In genomic region chr9:34592895-34593601, GRCh38 we compare ENCODE assay signal across 8 cellular contexts. TPM values are rescaled to one million over a fixed set of nuclear protein-coding genes. Genes with fewer than 3 reads are reported as not detected.
A peak's percentile ranks its signal among the peaks of the same experiment; 100 is the strongest.
DNase-seq lines count a peak whose midpoint lies in the region; ATAC-seq and TF ChIP-seq lines count a peak whose summit lies in the region.

No MANE protein-coding gene starts in this region.

- DNase-seq in H7 (peak; percentile 93), T-helper 17 cell (no peak), left ventricle myocardium superior (peak; percentile 90), posterior vena cava (ENCODE audit: low spot score) (peak; percentile 92), EL (no peak), activated gamma-delta T cell treated with Interleukin-2 at 50 U/mL for 16 hours (no peak), GM10266 (ENCODE audit: extremely low spot score) (no peak)

- H3K4me3 Mint-ChIP-seq in T-helper 17 cell: peak overlapping the region; percentile 90

- no peaks in the 10 kb centered on the region for H3K36me3 ChIP-seq in H7 (replicated peaks; ENCODE audit: control insufficient read depth, insufficient read depth, low read length)

- no peak for TF ChIP-seq CTCF in GM10266 (IDR thresholded peaks at IDR 0.05; ENCODE audit: control insufficient read depth, insufficient read depth, low read depth, missing control alignments)

- ATAC-seq in T-helper 17 cell: no peak
- peak; percentile 83 for ATAC-seq in left ventricle myocardium superior
- ATAC-seq in HG02623 (IDR thresholded peaks at IDR 0.05; ENCODE audit: unreplicated experiment): no peak

- H3K27me3 ChIP-seq in H7 (ENCODE audit: control insufficient read depth, insufficient read depth, low read length): peaks cover 56% of the 10 kb centered on the region

- H3K27ac Mint-ChIP-seq in T-helper 17 cell: no peak overlapping the region

- H3K27me3 Mint-ChIP-seq in T-helper 17 cell: peaks cover 74% of the 10 kb centered on the region

- intact Hi-C loops in left ventricle myocardium superior (cut with micrococcal nuclease): no loop called here
- intact Hi-C loops in posterior vena cava (cut with DNase I): loop anchor here (2.0 to 10.0 kb wide), 4 partner anchors 46 to 188 kb away; no protein-coding TSS in a partner anchor

- H3K4me1 Mint-ChIP-seq in T-helper 17 cell: peaks cover 34% of the 10 kb centered on the region

- no peak overlapping the region for H3K4me3 ChIP-seq in H7 (ENCODE audit: insufficient read depth, low read depth, low read length)

- no peaks in the 10 kb centered on the region for H3K9me3 ChIP-seq in T-helper 17 cell (ENCODE audit: control insufficient read depth, low read length, poor library complexity, severe bottlenecking)

- H3K36me3 Mint-ChIP-seq in T-helper 17 cell (ENCODE audit: low read depth): peaks cover 9% of the 10 kb centered on the region

RNA-seq across cellular contexts. Expression of gene CNTFR, which starts 3.5 kb away (rescaled TPM):
- total RNA-seq in H7 (2014; rRNA removed; shearing (Covaris generic)): 26.6 and 43.2 TPM in 2 replicates
- total RNA-seq in T-helper 17 cell (not detected), left ventricle myocardium superior (3.3 TPM), posterior vena cava (10 to 100 TPM in 1 of 2 donors, 1 to 10 TPM in 1; 7.0 to 15.5 TPM)

RNA-seq across cellular contexts. Expression of gene RPP25L, which starts 18.8 kb away (rescaled TPM):
- 41.5 and 46.0 TPM in 2 replicates for total RNA-seq in H7 (2014; rRNA removed; shearing (Covaris generic))
- total RNA-seq in T-helper 17 cell (1 to 10 TPM; 8.3 to 9.0 TPM), left ventricle myocardium superior (40.8 TPM), posterior vena cava (10 to 100 TPM in 1 of 2 donors, 1 to 10 TPM in 1; 5.1 to 10.8 TPM)

RNA-seq across cellular contexts. Expression of gene DCTN3, which starts 27.2 kb away (rescaled TPM):
- total RNA-seq in H7 (2014; rRNA removed; shearing (Covaris generic)): 19.4 and 23.6 TPM in 2 replicates
- total RNA-seq in T-helper 17 cell (10 to 100 TPM; 76.4 to 82.4 TPM), left ventricle myocardium superior (139 TPM), posterior vena cava (10 to 100 TPM; 73.8 to 77.0 TPM)

RNA-seq across cellular contexts. Expression of gene ARID3C, which starts 35.8 kb away (rescaled TPM):
- total RNA-seq in H7 (2014; rRNA removed; shearing (Covaris generic)): not detected in 2 replicates
- total RNA-seq in T-helper 17 cell (under 1 TPM in 1 of 2 donors, not detected in 1; 0.27 TPM), left ventricle myocardium superior (not detected), posterior vena cava (not detected)

RNA-seq across cellular contexts. Expression of gene SIGMAR1, which starts 44.5 kb away (rescaled TPM):
- total RNA-seq in H7 (2014; rRNA removed; shearing (Covaris generic)): 117 and 138 TPM in 2 replicates
- total RNA-seq in T-helper 17 cell (10 to 100 TPM; 30.2 to 39.4 TPM), left ventricle myocardium superior (23.1 TPM), posterior vena cava (10 to 100 TPM; 38.1 to 48.5 TPM)

Comparison
In these comparisons a context has a peak if more than half of its experiments do, and no peak if none do; other contexts are left out.
1. DNase-seq: peak in H7 (single experiment), left ventricle myocardium superior (single experiment) and posterior vena cava (single experiment); none in T-helper 17 cell (0 of 3), EL (single experiment), activated gamma-delta T cell treated with Interleukin-2 at 50 U/mL for 16 hours (single experiment) and GM10266 (single experiment).